In the genomic region with DNA sequence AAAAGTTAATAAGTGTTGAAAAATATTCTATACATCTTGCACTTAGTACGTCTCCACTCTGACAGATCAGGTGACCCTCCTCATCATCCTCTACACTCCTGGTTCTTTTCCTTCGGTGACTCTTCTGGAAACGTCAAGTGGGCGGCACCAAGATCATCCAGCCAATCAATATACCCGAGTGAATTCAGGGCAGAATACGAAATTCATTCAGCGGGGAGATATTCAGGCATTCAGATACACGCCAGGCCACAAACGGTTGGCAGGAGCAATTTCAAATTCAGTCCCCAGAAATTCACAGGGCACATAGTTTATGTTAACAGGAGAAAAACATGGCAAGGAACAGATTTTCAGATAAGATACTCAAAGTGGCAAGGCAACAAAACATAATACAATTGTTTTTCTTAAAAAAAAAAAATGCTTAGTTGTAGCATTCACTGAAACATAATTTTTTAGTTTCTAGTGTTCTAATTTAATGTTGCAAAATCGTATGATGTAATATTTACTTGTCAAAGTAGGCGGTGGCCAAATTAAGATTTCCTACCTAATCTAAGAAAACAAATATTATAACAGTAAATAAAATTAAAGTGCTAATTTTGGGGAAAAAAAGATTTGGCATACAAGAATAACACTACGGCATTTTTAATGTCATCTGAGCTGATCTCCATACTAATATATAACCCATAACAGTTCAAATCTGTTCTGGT, we compare ENCODE assay signal across 1 cellular context.
TF ChIP-seq lines count a peak whose summit lies in the region.

No MANE protein-coding gene starts in this region.

TF ChIP-seq in IMR-90, 13 proteins besides CTCF, POLR2A, EP300 and RAD21:
- TF ChIP-seq SMC3 (IDR thresholded peaks at IDR 0.05; ENCODE audit: low read depth, low read length) (no peak), CEBPB (IDR thresholded peaks at IDR 0.05; ENCODE audit: low read depth, low read length) (peak; percentile 40; the same call in 1 of the 2 replicates)
